In the genomic region with DNA sequence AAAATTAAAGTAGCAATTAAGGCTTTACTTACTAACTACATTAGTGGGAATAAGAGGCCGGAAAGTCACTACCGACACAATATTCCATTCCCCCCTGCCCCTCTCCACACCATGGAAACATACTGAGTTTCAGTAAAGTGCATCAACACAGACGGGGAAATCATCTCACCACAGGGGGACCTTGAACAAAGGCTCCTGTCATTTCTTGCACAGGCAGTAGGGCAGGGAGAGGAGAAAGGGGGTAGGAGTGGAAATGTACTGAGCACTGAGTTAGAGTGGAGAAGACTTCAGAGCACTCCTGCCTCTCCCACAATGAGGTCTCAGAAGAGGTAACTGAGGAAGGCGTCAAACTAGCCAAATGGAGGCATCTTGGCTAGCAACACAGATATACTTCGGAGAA, we compare ENCODE assay signal across 2 cellular contexts.
TF ChIP-seq lines count a peak whose summit lies in the region.

No MANE protein-coding gene starts in this region.

TF ChIP-seq in GM23338, 12 proteins besides CTCF, POLR2A, EP300 and RAD21 (continued from another document):
- TF ChIP-seq, protein P1, sequence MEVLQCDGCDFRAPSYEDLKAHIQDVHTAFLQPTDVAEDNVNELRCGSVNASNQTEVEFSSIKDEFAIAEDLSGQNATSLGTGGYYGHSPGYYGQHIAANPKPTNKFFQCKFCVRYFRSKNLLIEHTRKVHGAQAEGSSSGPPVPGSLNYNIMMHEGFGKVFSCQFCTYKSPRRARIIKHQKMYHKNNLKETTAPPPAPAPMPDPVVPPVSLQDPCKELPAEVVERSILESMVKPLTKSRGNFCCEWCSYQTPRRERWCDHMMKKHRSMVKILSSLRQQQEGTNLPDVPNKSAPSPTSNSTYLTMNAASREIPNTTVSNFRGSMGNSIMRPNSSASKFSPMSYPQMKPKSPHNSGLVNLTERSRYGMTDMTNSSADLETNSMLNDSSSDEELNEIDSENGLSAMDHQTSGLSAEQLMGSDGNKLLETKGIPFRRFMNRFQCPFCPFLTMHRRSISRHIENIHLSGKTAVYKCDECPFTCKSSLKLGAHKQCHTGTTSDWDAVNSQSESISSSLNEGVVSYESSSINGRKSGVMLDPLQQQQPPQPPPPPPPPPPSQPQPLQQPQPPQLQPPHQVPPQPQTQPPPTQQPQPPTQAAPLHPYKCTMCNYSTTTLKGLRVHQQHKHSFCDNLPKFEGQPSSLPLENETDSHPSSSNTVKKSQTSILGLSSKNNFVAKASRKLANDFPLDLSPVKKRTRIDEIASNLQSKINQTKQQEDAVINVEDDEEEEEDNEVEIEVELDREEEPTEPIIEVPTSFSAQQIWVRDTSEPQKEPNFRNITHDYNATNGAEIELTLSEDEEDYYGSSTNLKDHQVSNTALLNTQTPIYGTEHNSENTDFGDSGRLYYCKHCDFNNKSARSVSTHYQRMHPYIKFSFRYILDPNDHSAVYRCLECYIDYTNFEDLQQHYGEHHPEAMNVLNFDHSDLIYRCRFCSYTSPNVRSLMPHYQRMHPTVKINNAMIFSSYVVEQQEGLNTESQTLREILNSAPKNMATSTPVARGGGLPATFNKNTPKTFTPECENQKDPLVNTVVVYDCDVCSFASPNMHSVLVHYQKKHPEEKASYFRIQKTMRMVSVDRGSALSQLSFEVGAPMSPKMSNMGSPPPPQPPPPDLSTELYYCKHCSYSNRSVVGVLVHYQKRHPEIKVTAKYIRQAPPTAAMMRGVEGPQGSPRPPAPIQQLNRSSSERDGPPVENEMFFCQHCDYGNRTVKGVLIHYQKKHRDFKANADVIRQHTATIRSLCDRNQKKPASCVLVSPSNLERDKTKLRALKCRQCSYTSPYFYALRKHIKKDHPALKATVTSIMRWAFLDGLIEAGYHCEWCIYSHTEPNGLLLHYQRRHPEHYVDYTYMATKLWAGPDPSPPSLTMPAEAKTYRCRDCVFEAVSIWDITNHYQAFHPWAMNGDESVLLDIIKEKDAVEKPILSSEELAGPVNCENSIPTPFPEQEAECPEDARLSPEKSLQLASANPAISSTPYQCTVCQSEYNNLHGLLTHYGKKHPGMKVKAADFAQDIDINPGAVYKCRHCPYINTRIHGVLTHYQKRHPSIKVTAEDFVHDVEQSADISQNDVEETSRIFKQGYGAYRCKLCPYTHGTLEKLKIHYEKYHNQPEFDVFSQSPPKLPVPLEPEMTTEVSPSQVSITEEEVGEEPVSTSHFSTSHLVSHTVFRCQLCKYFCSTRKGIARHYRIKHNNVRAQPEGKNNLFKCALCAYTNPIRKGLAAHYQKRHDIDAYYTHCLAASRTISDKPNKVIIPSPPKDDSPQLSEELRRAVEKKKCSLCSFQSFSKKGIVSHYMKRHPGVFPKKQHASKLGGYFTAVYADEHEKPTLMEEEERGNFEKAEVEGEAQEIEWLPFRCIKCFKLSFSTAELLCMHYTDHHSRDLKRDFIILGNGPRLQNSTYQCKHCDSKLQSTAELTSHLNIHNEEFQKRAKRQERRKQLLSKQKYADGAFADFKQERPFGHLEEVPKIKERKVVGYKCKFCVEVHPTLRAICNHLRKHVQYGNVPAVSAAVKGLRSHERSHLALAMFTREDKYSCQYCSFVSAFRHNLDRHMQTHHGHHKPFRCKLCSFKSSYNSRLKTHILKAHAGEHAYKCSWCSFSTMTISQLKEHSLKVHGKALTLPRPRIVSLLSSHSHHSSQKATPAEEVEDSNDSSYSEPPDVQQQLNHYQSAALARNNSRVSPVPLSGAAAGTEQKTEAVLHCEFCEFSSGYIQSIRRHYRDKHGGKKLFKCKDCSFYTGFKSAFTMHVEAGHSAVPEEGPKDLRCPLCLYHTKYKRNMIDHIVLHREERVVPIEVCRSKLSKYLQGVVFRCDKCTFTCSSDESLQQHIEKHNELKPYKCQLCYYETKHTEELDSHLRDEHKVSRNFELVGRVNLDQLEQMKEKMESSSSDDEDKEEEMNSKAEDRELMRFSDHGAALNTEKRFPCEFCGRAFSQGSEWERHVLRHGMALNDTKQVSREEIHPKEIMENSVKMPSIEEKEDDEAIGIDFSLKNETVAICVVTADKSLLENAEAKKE (CRISPR knock-in tag; IDR thresholded peaks at IDR 0.05) = no peak
- TF ChIP-seq NANOG (IDR thresholded peaks at IDR 0.05; ENCODE audit: borderline replicate concordance) = no peak
- TF ChIP-seq STAT1 (IDR thresholded peaks at IDR 0.05; ENCODE audit: unreplicated experiment) = no peak
- TF ChIP-seq POLR2AphosphoS5 (IDR thresholded peaks at IDR 0.05; ENCODE audit: low read depth) = no peak
- TF ChIP-seq EZH2phosphoT487 (IDR thresholded peaks at IDR 0.05; ENCODE audit: unreplicated experiment) = no peak
- TF ChIP-seq, protein P2, sequence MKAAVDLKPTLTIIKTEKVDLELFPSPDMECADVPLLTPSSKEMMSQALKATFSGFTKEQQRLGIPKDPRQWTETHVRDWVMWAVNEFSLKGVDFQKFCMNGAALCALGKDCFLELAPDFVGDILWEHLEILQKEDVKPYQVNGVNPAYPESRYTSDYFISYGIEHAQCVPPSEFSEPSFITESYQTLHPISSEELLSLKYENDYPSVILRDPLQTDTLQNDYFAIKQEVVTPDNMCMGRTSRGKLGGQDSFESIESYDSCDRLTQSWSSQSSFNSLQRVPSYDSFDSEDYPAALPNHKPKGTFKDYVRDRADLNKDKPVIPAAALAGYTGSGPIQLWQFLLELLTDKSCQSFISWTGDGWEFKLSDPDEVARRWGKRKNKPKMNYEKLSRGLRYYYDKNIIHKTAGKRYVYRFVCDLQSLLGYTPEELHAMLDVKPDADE (IDR thresholded peaks at IDR 0.05) = no peak
- no peak for TF ChIP-seq JUNB (IDR thresholded peaks at IDR 0.05; ENCODE audit: unreplicated experiment)
- TF ChIP-seq EZH2 (IDR thresholded peaks at IDR 0.05; ENCODE audit: low read depth, unreplicated experiment) = no peak
- no peak for TF ChIP-seq CREB1 (CRISPR knock-in tag; IDR thresholded peaks at IDR 0.05; ENCODE audit: low read depth)

TF ChIP-seq in K562, 482 proteins besides CTCF, POLR2A, EP300 and RAD21 (continued from another document):
- TF ChIP-seq, protein P3, sequence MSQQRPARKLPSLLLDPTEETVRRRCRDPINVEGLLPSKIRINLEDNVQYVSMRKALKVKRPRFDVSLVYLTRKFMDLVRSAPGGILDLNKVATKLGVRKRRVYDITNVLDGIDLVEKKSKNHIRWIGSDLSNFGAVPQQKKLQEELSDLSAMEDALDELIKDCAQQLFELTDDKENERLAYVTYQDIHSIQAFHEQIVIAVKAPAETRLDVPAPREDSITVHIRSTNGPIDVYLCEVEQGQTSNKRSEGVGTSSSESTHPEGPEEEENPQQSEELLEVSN (IDR thresholded peaks at IDR 0.05; ENCODE audit: borderline replicate concordance in 1 of 2, extremely low read depth in 1 of 2, insufficient read depth in 1 of 2, insufficient read length in 1 of 2, low read depth in 1 of 2, low read length in 1 of 2, poor library complexity in 1 of 2, severe bottlenecking in 1 of 2) = no peak
- no peak for TF ChIP-seq PHB (CRISPR knock-in tag; IDR thresholded peaks at IDR 0.05)
- no peak for TF ChIP-seq RBM39 (optimal IDR thresholded peaks at IDR 0.05; ENCODE audit: low read depth, low read length)
- TF ChIP-seq, protein P4, sequence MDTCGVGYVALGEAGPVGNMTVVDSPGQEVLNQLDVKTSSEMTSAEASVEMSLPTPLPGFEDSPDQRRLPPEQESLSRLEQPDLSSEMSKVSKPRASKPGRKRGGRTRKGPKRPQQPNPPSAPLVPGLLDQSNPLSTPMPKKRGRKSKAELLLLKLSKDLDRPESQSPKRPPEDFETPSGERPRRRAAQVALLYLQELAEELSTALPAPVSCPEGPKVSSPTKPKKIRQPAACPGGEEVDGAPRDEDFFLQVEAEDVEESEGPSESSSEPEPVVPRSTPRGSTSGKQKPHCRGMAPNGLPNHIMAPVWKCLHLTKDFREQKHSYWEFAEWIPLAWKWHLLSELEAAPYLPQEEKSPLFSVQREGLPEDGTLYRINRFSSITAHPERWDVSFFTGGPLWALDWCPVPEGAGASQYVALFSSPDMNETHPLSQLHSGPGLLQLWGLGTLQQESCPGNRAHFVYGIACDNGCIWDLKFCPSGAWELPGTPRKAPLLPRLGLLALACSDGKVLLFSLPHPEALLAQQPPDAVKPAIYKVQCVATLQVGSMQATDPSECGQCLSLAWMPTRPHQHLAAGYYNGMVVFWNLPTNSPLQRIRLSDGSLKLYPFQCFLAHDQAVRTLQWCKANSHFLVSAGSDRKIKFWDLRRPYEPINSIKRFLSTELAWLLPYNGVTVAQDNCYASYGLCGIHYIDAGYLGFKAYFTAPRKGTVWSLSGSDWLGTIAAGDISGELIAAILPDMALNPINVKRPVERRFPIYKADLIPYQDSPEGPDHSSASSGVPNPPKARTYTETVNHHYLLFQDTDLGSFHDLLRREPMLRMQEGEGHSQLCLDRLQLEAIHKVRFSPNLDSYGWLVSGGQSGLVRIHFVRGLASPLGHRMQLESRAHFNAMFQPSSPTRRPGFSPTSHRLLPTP (IDR thresholded peaks at IDR 0.05; ENCODE audit: borderline replicate concordance, extremely low read depth, insufficient read length) = no peak
- TF ChIP-seq, protein P5, sequence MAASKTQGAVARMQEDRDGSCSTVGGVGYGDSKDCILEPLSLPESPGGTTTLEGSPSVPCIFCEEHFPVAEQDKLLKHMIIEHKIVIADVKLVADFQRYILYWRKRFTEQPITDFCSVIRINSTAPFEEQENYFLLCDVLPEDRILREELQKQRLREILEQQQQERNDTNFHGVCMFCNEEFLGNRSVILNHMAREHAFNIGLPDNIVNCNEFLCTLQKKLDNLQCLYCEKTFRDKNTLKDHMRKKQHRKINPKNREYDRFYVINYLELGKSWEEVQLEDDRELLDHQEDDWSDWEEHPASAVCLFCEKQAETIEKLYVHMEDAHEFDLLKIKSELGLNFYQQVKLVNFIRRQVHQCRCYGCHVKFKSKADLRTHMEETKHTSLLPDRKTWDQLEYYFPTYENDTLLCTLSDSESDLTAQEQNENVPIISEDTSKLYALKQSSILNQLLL (CRISPR knock-in tag; IDR thresholded peaks at IDR 0.05; ENCODE audit: borderline replicate concordance) = no peak
- TF ChIP-seq ZNF232 (CRISPR knock-in tag; IDR thresholded peaks at IDR 0.05) = no peak
- no peak for TF ChIP-seq GTF2A2 (tag; IDR thresholded peaks at IDR 0.05)
- TF ChIP-seq, protein P6, sequence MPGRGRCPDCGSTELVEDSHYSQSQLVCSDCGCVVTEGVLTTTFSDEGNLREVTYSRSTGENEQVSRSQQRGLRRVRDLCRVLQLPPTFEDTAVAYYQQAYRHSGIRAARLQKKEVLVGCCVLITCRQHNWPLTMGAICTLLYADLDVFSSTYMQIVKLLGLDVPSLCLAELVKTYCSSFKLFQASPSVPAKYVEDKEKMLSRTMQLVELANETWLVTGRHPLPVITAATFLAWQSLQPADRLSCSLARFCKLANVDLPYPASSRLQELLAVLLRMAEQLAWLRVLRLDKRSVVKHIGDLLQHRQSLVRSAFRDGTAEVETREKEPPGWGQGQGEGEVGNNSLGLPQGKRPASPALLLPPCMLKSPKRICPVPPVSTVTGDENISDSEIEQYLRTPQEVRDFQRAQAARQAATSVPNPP (IDR thresholded peaks at IDR 0.05; ENCODE audit: borderline replicate concordance, insufficient read depth, insufficient read length) = no peak
- no peak for TF ChIP-seq MAFG (tag; conservative IDR thresholded peaks at IDR 0.05)
